In the genomic region with DNA sequence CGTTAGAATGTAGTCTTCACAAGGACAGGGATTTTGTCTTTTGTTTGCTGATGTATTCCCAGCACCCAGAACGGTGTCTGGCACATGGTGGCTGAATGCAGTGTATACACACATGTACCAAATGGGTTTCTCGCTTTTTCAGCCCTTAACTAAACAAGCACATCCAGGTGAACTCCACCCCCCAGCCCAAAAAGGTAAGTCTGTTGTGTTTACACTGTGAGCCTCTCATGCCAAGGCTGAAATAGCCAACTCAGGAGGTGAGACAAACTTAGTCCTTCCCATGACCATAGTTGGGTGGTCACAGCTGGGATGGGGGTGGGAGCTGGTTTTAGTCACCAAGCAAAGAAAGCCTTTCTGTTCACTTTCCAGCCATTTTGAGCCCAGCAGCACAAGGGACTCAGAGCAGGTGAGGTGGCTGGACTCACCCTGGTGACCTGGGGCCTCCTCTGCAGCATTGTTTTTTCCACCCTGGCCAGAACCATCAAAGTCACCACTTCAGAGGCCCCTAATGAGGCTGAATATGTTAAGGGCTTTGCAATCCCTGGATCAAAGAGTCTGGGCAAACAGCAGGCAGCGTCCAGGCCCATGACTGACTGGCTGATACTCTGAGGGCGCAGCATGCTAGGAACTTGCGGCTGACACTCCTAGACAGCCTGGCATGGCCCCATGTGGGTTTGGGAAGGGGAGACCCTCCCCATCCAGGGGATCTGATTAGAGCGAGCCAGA, we compare ENCODE assay signal across 12 cellular contexts. TPM values are rescaled to one million over a fixed set of nuclear protein-coding genes. Genes with fewer than 3 reads are reported as not detected.
DNase-seq lines count a peak whose midpoint lies in the region; ATAC-seq, FAIRE-seq and TF ChIP-seq lines count a peak whose summit lies in the region.
"Had no signal": no experiment of that assay in that cellular context is flagged by ENCODE, and none has a peak within 500 bp of the region (broad histone marks: within the 10 kb centered on the region; RNA-seq: fewer than 3 reads in every experiment).

No MANE protein-coding gene starts in this region.

- no peaks in the 10 kb centered on the region for H3K36me3 Mint-ChIP-seq in nephron (ENCODE audit: low read depth)

- FAIRE-seq in A549 (lab: Jason Lieb, UNC): no peak

- H3K27ac ChIP-seq in A549: peak overlapping the region; percentile 42 to 67; a peak in 4 of 6 replicates
- H3K27ac ChIP-seq in HUES6 (ENCODE audit: low read depth, low read length): peak overlapping the region; percentile 76
- H3K27ac ChIP-seq in epithelial cell of prostate: peak overlapping the region; percentile 95
- H3K27ac ChIP-seq: foreskin keratinocyte had no signal

- no peaks in the 10 kb centered on the region for H3K27me3 Mint-ChIP-seq in nephron (ENCODE audit: low read depth)

- 68% methylated on average over 5 of the region's 7 CpGs for WGBS in A549 (ENCODE audit: missing lambda C conversion rate)

- no peak for DNase-seq in A549 (ENCODE audit: low read depth in 1 of 2, low spot score in 1 of 2)
- DNase-seq in epithelial cell of prostate (ENCODE audit: low read depth, low spot score): no peak
- no peak for DNase-seq in HuH-7.5 (ENCODE audit: low spot score)
- DNase-seq in NCI-H1105 (lab: John Stamatoyannopoulos, UW): no peak
- no peak for DNase-seq in effector CD8-positive, alpha-beta T cell (lab: John Stamatoyannopoulos, UW)
- DNase-seq: OCI-M1 had no signal

- no peak; a peak in 1 of 6 replicates for ATAC-seq in A549
- no peak for ATAC-seq in HG02938 (IDR thresholded peaks at IDR 0.05; ENCODE audit: unreplicated experiment)
- ATAC-seq: foreskin keratinocyte had no signal

- peak overlapping the region; percentile 40 to 88 (median 80) for H3K27ac Mint-ChIP-seq in nephron

- no peak for TF ChIP-seq CTCF in A549 (IDR thresholded peaks at IDR 0.05)
- no peak for TF ChIP-seq CTCF in nephron (IDR thresholded peaks at IDR 0.05; ENCODE audit: unreplicated experiment in 3 of 3)

- H3K9me3 ChIP-seq in A549 (no peaks in the 10 kb centered on the region), HUES6 (ENCODE audit: control insufficient read depth, insufficient read depth, low read depth, low read length) (no peaks in the 10 kb centered on the region)
- H3K9me3 ChIP-seq: neutrophil had no signal

- H3K36me3 ChIP-seq in HUES6 (ENCODE audit: control insufficient read depth, insufficient read depth, low read length): peaks cover 48% of the 10 kb centered on the region
- H3K36me3 ChIP-seq: neutrophil had no signal

- H3K4me1 ChIP-seq in A549 (peaks cover 68% of the 10 kb centered on the region), HUES6 (ENCODE audit: control insufficient read depth, insufficient read depth, low read length) (peaks cover 81% of the 10 kb centered on the region)

- H3K27me3 ChIP-seq in HUES6 (ENCODE audit: control insufficient read depth, insufficient read depth, low read length): no peaks in the 10 kb centered on the region
- H3K27me3 ChIP-seq: foreskin keratinocyte, neutrophil had no signal

- no peak overlapping the region for H3K4me2 ChIP-seq in A549

- no peak for TF ChIP-seq RAD21 in A549 (conservative IDR thresholded peaks at IDR 0.05 in 1 of 2, IDR thresholded peaks at IDR 0.05 in 1 of 2)

- TF ChIP-seq POLR2A in A549 (IDR thresholded peaks at IDR 0.05; ENCODE audit: low read length): 0 out of 2 replicates have a peak, but pooled peaks have one; percentile 6

- POLR2A ChIA-PET in A549 (lab: Yijun Ruan, JAX): no interaction called here

- peak overlapping the region in 1 of 3 experiments; percentile 40 for H3K4me3 Mint-ChIP-seq in nephron

- H3K4me3 ChIP-seq in A549 (no peak overlapping the region), HUES6 (ENCODE audit: low read depth, low read length) (no peak overlapping the region; the same call in 1 of the 2 replicates)
- H3K4me3 ChIP-seq: coronary artery had no signal

- H3K9ac ChIP-seq in HUES6 (ENCODE audit: low read length): peak overlapping the region; percentile 31

- no peak for TF ChIP-seq EP300 in A549 (IDR thresholded peaks at IDR 0.05)

- CTCF ChIA-PET in A549 (lab: Yijun Ruan, JAX): interaction anchor here (1.1 to 1.6 kb wide), 3 partner anchors 34 to 93 kb away, joined by 3 to 9 read pairs (median 3); no protein-coding TSS in a partner anchor

- peaks cover 47% of the 10 kb centered on the region for H3K4me1 Mint-ChIP-seq in nephron

- H3K9me3 Mint-ChIP-seq in nephron: no peaks in the 10 kb centered on the region

TF ChIP-seq in A549, 52 proteins besides CTCF, POLR2A, EP300 and RAD21:
- TF ChIP-seq JUNB (IDR thresholded peaks at IDR 0.05) (no peak), PBX3 (IDR thresholded peaks at IDR 0.05) (no peak), FOSB (CRISPR knock-in tag; IDR thresholded peaks at IDR 0.05) (no peak), HOXB5 (CRISPR knock-in tag; IDR thresholded peaks at IDR 0.05) (no peak), HEYL (CRISPR knock-in tag; IDR thresholded peaks at IDR 0.05) (no peak), ZNF302 (CRISPR knock-in tag; IDR thresholded peaks at IDR 0.05) (no peak), CHD4 (IDR thresholded peaks at IDR 0.05; ENCODE audit: borderline replicate concordance) (no peak), HMGXB4 (CRISPR knock-in tag; IDR thresholded peaks at IDR 0.05; ENCODE audit: borderline replicate concordance) (no peak), CHD2 (IDR thresholded peaks at IDR 0.05; ENCODE audit: low read length, partially characterized antibody) (no peak), SREBF2 (IDR thresholded peaks at IDR 0.05) (no peak), ZSCAN20 (CRISPR knock-in tag; IDR thresholded peaks at IDR 0.05) (no peak), ESRRA (IDR thresholded peaks at IDR 0.05; ENCODE audit: borderline replicate concordance, low read length) (no peak), KDM5A (IDR thresholded peaks at IDR 0.05) (no peak), MYC (IDR thresholded peaks at IDR 0.05; ENCODE audit: borderline replicate concordance, low read length) (no peak), SMC3 (IDR thresholded peaks at IDR 0.05) (no peak), RFX5 (IDR thresholded peaks at IDR 0.05) (no peak), FOSL2 (IDR thresholded peaks at IDR 0.05) (no peak), FOSL2 (CRISPR knock-in tag; IDR thresholded peaks at IDR 0.05) (no peak), FOXS1 (CRISPR knock-in tag; IDR thresholded peaks at IDR 0.05) (no peak)
- TF ChIP-seq, protein P1, sequence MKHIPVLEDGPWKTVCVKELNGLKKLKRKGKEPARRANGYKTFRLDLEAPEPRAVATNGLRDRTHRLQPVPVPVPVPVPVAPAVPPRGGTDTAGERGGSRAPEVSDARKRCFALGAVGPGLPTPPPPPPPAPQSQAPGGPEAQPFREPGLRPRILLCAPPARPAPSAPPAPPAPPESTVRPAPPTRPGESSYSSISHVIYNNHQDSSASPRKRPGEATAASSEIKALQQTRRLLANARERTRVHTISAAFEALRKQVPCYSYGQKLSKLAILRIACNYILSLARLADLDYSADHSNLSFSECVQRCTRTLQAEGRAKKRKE (CRISPR knock-in tag; IDR thresholded peaks at IDR 0.05; ENCODE audit: low read depth): no peak
- TF ChIP-seq, protein P2, sequence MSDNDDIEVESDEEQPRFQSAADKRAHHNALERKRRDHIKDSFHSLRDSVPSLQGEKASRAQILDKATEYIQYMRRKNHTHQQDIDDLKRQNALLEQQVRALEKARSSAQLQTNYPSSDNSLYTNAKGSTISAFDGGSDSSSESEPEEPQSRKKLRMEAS (IDR thresholded peaks at IDR 0.05): no peak

RNA-seq across cellular contexts. Expression of gene TENT5B, which starts 8.7 kb away (rescaled TPM):
- polyA plus RNA-seq in A549 (2011; rRNA removed) (0.27 and 0.36 TPM in 2 replicates), A549 (2017; fragmentation: RNase III; extraction: RNeasy Plus Mini Kit Qiagen cat#74134 plus additional on column Dnase treatment) (0.98 to 1.2 TPM (median 1.0 TPM) in 3 replicates)
- polyA plus RNA-seq in A549 (2012; cell fraction: cytosol; rRNA removed): 0.94 and 1.0 TPM in 2 replicates
- polyA plus RNA-seq in A549 (2012; cell fraction: nucleus; rRNA removed): 1.5 and 1.8 TPM in 2 replicates
- 0.33 and 0.83 TPM in 2 replicates for polyA minus RNA-seq in A549 (2011; rRNA and poly(A)+ RNA removed)

RNA-seq across cellular contexts. Expression of gene TRNP1, which starts 10.4 kb away (rescaled TPM):
- polyA plus RNA-seq in A549 (2011; rRNA removed) (113 and 134 TPM in 2 replicates), A549 (2017; fragmentation: RNase III; extraction: RNeasy Plus Mini Kit Qiagen cat#74134 plus additional on column Dnase treatment) (68.5 to 86.3 TPM (median 73.9 TPM) in 3 replicates)
- 109 and 152 TPM in 2 replicates for polyA plus RNA-seq in A549 (2012; cell fraction: cytosol; rRNA removed)
- polyA plus RNA-seq in A549 (2012; cell fraction: nucleus; rRNA removed): 100 and 141 TPM in 2 replicates
- polyA minus RNA-seq in A549 (2011; rRNA and poly(A)+ RNA removed): 61.4 and 69.2 TPM in 2 replicates

RNA-seq across cellular contexts. Expression of gene KDF1, which starts 43.6 kb away (rescaled TPM):
- polyA plus RNA-seq in A549 (2011; rRNA removed): not detected in 2 replicates
- not detected in 2 replicates for polyA plus RNA-seq in A549 (2012; cell fraction: cytosol; rRNA removed)
- not detected in 2 replicates for polyA plus RNA-seq in A549 (2012; cell fraction: nucleus; rRNA removed)
- not detected in 3 replicates for polyA plus RNA-seq in A549 (2017; fragmentation: RNase III; extraction: RNeasy Plus Mini Kit Qiagen cat#74134 plus additional on column Dnase treatment)
- 0.15 TPM in 1 of 2 replicates, not detected in the other for polyA minus RNA-seq in A549 (2011; rRNA and poly(A)+ RNA removed)
